4 cellular contexts compared by ENCODE assay signal in genomic region chr12:97363693-97364092, GRCh38.
TF ChIP-seq lines count a peak whose summit lies in the region.

No MANE protein-coding gene starts in this region.

TF ChIP-seq in HepG2, 621 proteins besides CTCF, POLR2A, EP300 and RAD21:
- TF ChIP-seq ZFYVE20 (CRISPR knock-in tag; IDR thresholded peaks at IDR 0.05; ENCODE audit: borderline replicate concordance, low read depth) (no peak), KLF9 (CRISPR knock-in tag; IDR thresholded peaks at IDR 0.05; ENCODE audit: low read depth) (no peak), CEBPB (IDR thresholded peaks at IDR 0.05; ENCODE audit: borderline replicate concordance, low read depth, low read length) (peak; percentile 22; the same call in 1 of the 2 replicates)

TF ChIP-seq in IMR-90, 13 proteins besides CTCF, POLR2A, EP300 and RAD21:
- TF ChIP-seq FOS (IDR thresholded peaks at IDR 0.05; ENCODE audit: low read depth, low read length): no peak
- TF ChIP-seq CEBPB (IDR thresholded peaks at IDR 0.05; ENCODE audit: low read depth, low read length): peak; percentile 63; the same call in 1 of the 2 replicates

TF ChIP-seq in H1, 55 proteins besides CTCF, POLR2A, EP300 and RAD21:
- TF ChIP-seq E2F6 (IDR thresholded peaks at IDR 0.05) (no peak), CEBPB (IDR thresholded peaks at IDR 0.05; ENCODE audit: low read depth, low read length) (peak; percentile 26; the same call in 1 of the 2 replicates)
TF ChIP-seq in H1: peak in this region for 1.

TF ChIP-seq in HEK293T, 16 proteins besides CTCF, POLR2A, EP300 and RAD21:
- TF ChIP-seq FOXA1 (IDR thresholded peaks at IDR 0.05) (no peak), PKNOX1 (IDR thresholded peaks at IDR 0.05) (no peak), FOXM1 (IDR thresholded peaks at IDR 0.05; ENCODE audit: borderline replicate concordance) (no peak), CTBP1 (IDR thresholded peaks at IDR 0.05; ENCODE audit: borderline replicate concordance) (no peak), BHLHE40 (IDR thresholded peaks at IDR 0.05; ENCODE audit: borderline replicate concordance) (no peak), FOXK2 (IDR thresholded peaks at IDR 0.05) (no peak), NFRKB (IDR thresholded peaks at IDR 0.05) (no peak), HDGF (IDR thresholded peaks at IDR 0.05; ENCODE audit: borderline replicate concordance) (no peak), ELF4 (IDR thresholded peaks at IDR 0.05) (no peak), L3MBTL2 (conservative IDR thresholded peaks at IDR 0.05) (no peak), ARNT (IDR thresholded peaks at IDR 0.05) (no peak), ZNF384 (IDR thresholded peaks at IDR 0.05) (no peak), SP1 (IDR thresholded peaks at IDR 0.05) (no peak), LEF1 (IDR thresholded peaks at IDR 0.05; ENCODE audit: borderline replicate concordance) (no peak), SUZ12 (IDR thresholded peaks at IDR 0.05) (no peak), TARDBP (IDR thresholded peaks at IDR 0.05) (no peak)
